In genomic region chr17:72920513-72920912, GRCh38 we compare ENCODE assay signal across 28 cellular contexts.
A peak's percentile ranks its signal among the peaks of the same experiment; 100 is the strongest.
DNase-seq lines count a peak whose midpoint lies in the region; ATAC-seq, FAIRE-seq and TF ChIP-seq lines count a peak whose summit lies in the region.
"Had no signal": no experiment of that assay in that cellular context is flagged by ENCODE, and none has a peak within 500 bp of the region (broad histone marks: within the 10 kb centered on the region; RNA-seq: fewer than 3 reads in every experiment).

No MANE protein-coding gene starts in this region.

- no peak overlapping the region for H2AFZ ChIP-seq in HepG2 (ENCODE audit: low read length)
- H2AFZ ChIP-seq in neural cell (ENCODE audit: low read depth, low read length) = no peak overlapping the region
- H2AFZ ChIP-seq in H9 (ENCODE audit: low read length) = no peak overlapping the region

- no peak overlapping the region for H3T11ph ChIP-seq in H9 (ENCODE audit: low read length)

- no peak overlapping the region for H2BK20ac ChIP-seq in H9 (ENCODE audit: low read depth, low read length, poor library complexity, severe bottlenecking)

- POLR2A ChIA-PET in HepG2 (lab: Yijun Ruan, JAX) = no interaction called here

- CTCF ChIA-PET in HepG2 (lab: Yijun Ruan, JAX; ENCODE audit: low intra/inter-chr PET ratio, low total read pairs) = no interaction called here

- H3K79me2 ChIP-seq in HepG2 (ENCODE audit: insufficient read depth, low read length) (no peaks in the 10 kb centered on the region), neural cell (replicated peaks; ENCODE audit: insufficient read depth, low read length) (no peaks in the 10 kb centered on the region), H9 (ENCODE audit: insufficient read depth, low read length) (no peaks in the 10 kb centered on the region)

- no peak overlapping the region for H4K5ac ChIP-seq in H9 (ENCODE audit: insufficient read length, low read depth, low read length)

- no peak overlapping the region for H3K56ac ChIP-seq in H9 (ENCODE audit: insufficient read length, low read depth, low read length)

- no peak overlapping the region for H3K14ac ChIP-seq in H9 (ENCODE audit: insufficient read depth, low read length)

- H4K8ac ChIP-seq in H9 (replicated peaks; ENCODE audit: insufficient read length, low read depth, low read length) = no peak overlapping the region

- no TSS peak for BruUV-seq in HepG2 (replicated peaks; lab: Mats Ljungman, UMichigan)

- H2BK12ac ChIP-seq in H9 (ENCODE audit: insufficient read length, low read depth, low read length) = no peak overlapping the region

- H3K4me3 Mint-ChIP-seq in H9 = no peak overlapping the region
- H3K4me3 Mint-ChIP-seq: CD14-positive monocyte; CD4-positive, alpha-beta memory T cell; CD4-positive, CD25-positive, alpha-beta regulatory T cell had no signal

- H3K27me3 ChIP-seq in HepG2 (ENCODE audit: control insufficient read depth in 1 of 2, insufficient read depth in 2 of 2, low read length in 2 of 2) = no peaks in the 10 kb centered on the region
- H3K27me3 ChIP-seq in right lobe of liver = no peaks in the 10 kb centered on the region
- H3K27me3 ChIP-seq in neural cell (ENCODE audit: insufficient read depth, low read depth, low read length) = no peaks in the 10 kb centered on the region
- H3K27me3 ChIP-seq in H9 (ENCODE audit: insufficient read depth, low read length) = no peaks in the 10 kb centered on the region
- H3K27me3 ChIP-seq: BE2C, BLaER1 had no signal

- no peak overlapping the region for H3K4ac ChIP-seq in H9 (ENCODE audit: low read depth, low read length)

- H3K4me2 ChIP-seq in HepG2 (ENCODE audit: low read depth, low read length) (no peak overlapping the region), neural cell (ENCODE audit: low read length) (no peak overlapping the region), H9 (ENCODE audit: insufficient read depth, insufficient read length, low read length) (no peak overlapping the region)

- H3F3A ChIP-seq in neural cell (ENCODE audit: insufficient read depth, low read length, poor library complexity, severe bottlenecking) = no peaks in the 10 kb centered on the region

- H3K23ac ChIP-seq in H9 (ENCODE audit: insufficient read length, low read depth, low read length) = no peak overlapping the region

- no peak overlapping the region for H3K27ac Mint-ChIP-seq in H9
- H3K27ac Mint-ChIP-seq: CD4-positive, CD25-positive, alpha-beta regulatory T cell had no signal

- H3K9me3 ChIP-seq in HepG2 (ENCODE audit: low read length) = no peaks in the 10 kb centered on the region
- no peaks in the 10 kb centered on the region for H3K9me3 ChIP-seq in right lobe of liver
- no peaks in the 10 kb centered on the region for H3K9me3 ChIP-seq in neural cell (ENCODE audit: low read length)
- H3K9me3 ChIP-seq in H9 (ENCODE audit: control insufficient read depth, low read depth, low read length) = no peaks in the 10 kb centered on the region
- H3K9me3 ChIP-seq: BE2C, BLaER1 had no signal

- H4K20me1 ChIP-seq in HepG2 (ENCODE audit: insufficient read depth, low read length) = no peaks in the 10 kb centered on the region
- H4K20me1 ChIP-seq in neural cell (ENCODE audit: insufficient read depth) = no peaks in the 10 kb centered on the region
- no peaks in the 10 kb centered on the region for H4K20me1 ChIP-seq in H9 (ENCODE audit: control insufficient read depth, insufficient read depth, insufficient read length)
- H4K20me1 ChIP-seq: BLaER1 had no signal

- no peak for DNase-seq in HepG2 (ENCODE audit: low spot score)
- DNase-seq in right lobe of liver = no peak
- DNase-seq in HTR-8/SVneo (ENCODE audit: insufficient read length, low spot score) = no peak
- DNase-seq in left ventricle myocardium superior = no peak
- DNase-seq in H9 = no peak
- DNase-seq: 8988T; ACHN; BE2C; C1 segment of cervical spinal cord; CD4-positive, alpha-beta memory T cell; CD4-positive, CD25-positive, alpha-beta regulatory T cell; CD8-positive, alpha-beta memory T cell; COR-L47; DMS 273 treated with DMSO at 0.1 percent for 48 hours; DMS153; DMS53; DMS79; DND-41; EL; GDM1 had no signal

- in situ Hi-C loops in HepG2 (cut with HindIII; ENCODE audit: extremely low pct_ligation_motif_present, low pct_unique_long_range_greater_than_20kb) = no loop called here

- no peaks in the 10 kb centered on the region for H3K27me3 Mint-ChIP-seq in H9 (ENCODE audit: low read depth)
- H3K27me3 Mint-ChIP-seq: CD4-positive, alpha-beta memory T cell; CD4-positive, CD25-positive, alpha-beta regulatory T cell; CD8-positive, alpha-beta memory T cell had no signal

- H3K36me3 ChIP-seq in HepG2 (replicated peaks in 1 of 2; ENCODE audit: control insufficient read depth in 1 of 2, insufficient read depth in 2 of 2, low read length in 2 of 2) = no peaks in the 10 kb centered on the region; a peak in 1 of 5 replicates
- H3K36me3 ChIP-seq in right lobe of liver = no peaks in the 10 kb centered on the region
- H3K36me3 ChIP-seq in neural cell (ENCODE audit: insufficient read depth, low read length) = no peaks in the 10 kb centered on the region
- H3K36me3 ChIP-seq: BE2C had no signal

- 94% methylated on average over 2 of the region's 2 CpGs for WGBS in HepG2 (ENCODE audit: low lambda C conversion rate)
- 91% methylated on average over 2 of the region's 2 CpGs for WGBS in right lobe of liver (ENCODE audit: insufficient coverage, low coverage, low lambda C conversion rate, missing lambda C conversion rate)
- 100% methylated on average over 2 of the region's 2 CpGs for WGBS in H9 (ENCODE audit: extremely low coverage, insufficient read length, low lambda C conversion rate)

- TF ChIP-seq RAD21 in HepG2 (CRISPR knock-in tag; IDR thresholded peaks at IDR 0.05) (no peak), neural cell (conservative IDR thresholded peaks at IDR 0.05) (no peak)

- H3K79me1 ChIP-seq in H9 (ENCODE audit: insufficient read depth, low read depth, low read length, poor library complexity, severe bottlenecking) = no peaks in the 10 kb centered on the region

- H3K23me2 ChIP-seq in H9 (ENCODE audit: insufficient read length, low read depth, low read length, poor library complexity, severe bottlenecking) = no peaks in the 10 kb centered on the region

- H3K27ac ChIP-seq in HepG2 (ENCODE audit: extremely low read length, insufficient read depth, low read length) (no peak overlapping the region), right lobe of liver (no peak overlapping the region), neural cell (ENCODE audit: low read length) (peak overlapping the region; percentile 72), H9 (ENCODE audit: insufficient read length, low read depth, low read length) (no peak overlapping the region)

- no peaks in the 10 kb centered on the region for H3K36me3 Mint-ChIP-seq in H9 (ENCODE audit: insufficient read depth in 1 of 3, low read depth in 3 of 3)

- H3K9ac ChIP-seq in HepG2 (ENCODE audit: insufficient read depth, low read depth, low read length) (no peak overlapping the region), neural cell (ENCODE audit: low read length) (no peak overlapping the region), H9 (ENCODE audit: extremely low read depth, insufficient read length, low read length) (no peak overlapping the region)

- H3K9me3 Mint-ChIP-seq in H9 = no peaks in the 10 kb centered on the region
- H3K9me3 Mint-ChIP-seq: CD4-positive, CD25-positive, alpha-beta regulatory T cell; CD8-positive, alpha-beta memory T cell had no signal

- H2AK5ac ChIP-seq in H9 (ENCODE audit: insufficient read length, low read length) = no peak overlapping the region

- no peaks in the 10 kb centered on the region for H3K4me1 Mint-ChIP-seq in H9
- H3K4me1 Mint-ChIP-seq: CD8-positive, alpha-beta memory T cell had no signal

- no peaks in the 10 kb centered on the region for H3K4me1 ChIP-seq in HepG2 (ENCODE audit: insufficient read depth, low read length)
- no peaks in the 10 kb centered on the region for H3K4me1 ChIP-seq in right lobe of liver
- H3K4me1 ChIP-seq in H9 (ENCODE audit: insufficient read depth, low read length) = no peaks in the 10 kb centered on the region

- TF ChIP-seq EP300 in HepG2 (IDR thresholded peaks at IDR 0.05; ENCODE audit: low read depth in 2 of 2, low read length in 2 of 2) (no peak), HepG2 (CRISPR knock-in tag; IDR thresholded peaks at IDR 0.05; ENCODE audit: borderline replicate concordance) (no peak), neural cell (conservative IDR thresholded peaks at IDR 0.05; ENCODE audit: poor library complexity, severe bottlenecking) (no peak)

- no peak overlapping the region for H4K91ac ChIP-seq in H9 (ENCODE audit: insufficient read length, low read depth, low read length)

- H3K4me3 ChIP-seq in HepG2 (replicated peaks in 1 of 3; ENCODE audit: insufficient read depth in 1 of 3, low read depth in 2 of 3, low read length in 3 of 3) (no peak overlapping the region), right lobe of liver (no peak overlapping the region), neural cell (ENCODE audit: low read length) (no peak overlapping the region)
- H3K4me3 ChIP-seq: BLaER1, GM12878 had no signal

- H2BK120ac ChIP-seq in H9 (ENCODE audit: low read depth, low read length, poor library complexity, severe bottlenecking) = no peak overlapping the region

- TF ChIP-seq POLR2A in HepG2 (IDR thresholded peaks at IDR 0.05; ENCODE audit: insufficient read depth in 1 of 2, low read depth in 2 of 2, low read length in 2 of 2) (no peak), right lobe of liver (IDR thresholded peaks at IDR 0.05) (no peak)

- no peaks in the 10 kb centered on the region for H3K9me2 ChIP-seq in neural cell (ENCODE audit: insufficient read depth, low read length)

- ATAC-seq in HepG2 (no peak), right lobe of liver (no peak), left ventricle myocardium superior (no peak), GM19351 (IDR thresholded peaks at IDR 0.05; ENCODE audit: unreplicated experiment) (no peak)
- ATAC-seq: GM12878 had no signal

- no peak overlapping the region for H3K18ac ChIP-seq in H9 (ENCODE audit: insufficient read length, low read depth, low read length)

- no peak for TF ChIP-seq CTCF in HepG2 (CRISPR knock-in tag; IDR thresholded peaks at IDR 0.05)
- TF ChIP-seq CTCF in right lobe of liver (IDR thresholded peaks at IDR 0.05) = no peak
- TF ChIP-seq CTCF in neural cell (IDR thresholded peaks at IDR 0.05; ENCODE audit: poor library complexity, severe bottlenecking) = no peak
- TF ChIP-seq CTCF in H9 (conservative IDR thresholded peaks at IDR 0.05) = no peak

- FAIRE-seq in HepG2 (lab: Jason Lieb, UNC) (no peak), HTR-8/SVneo (lab: Jason Lieb, UNC) (peak; percentile 38)
- FAIRE-seq: A204.1, GM12878, GM12892, GM18507 had no signal

- H2BK15ac ChIP-seq in H9 (ENCODE audit: low read depth, low read length) = no peak overlapping the region

- no peak overlapping the region for H2BK5ac ChIP-seq in H9 (ENCODE audit: insufficient read length, low read length)

- intact Hi-C loops in HepG2 (cut with micrococcal nuclease; ENCODE audit: unreplicated experiment) = no loop called here
- intact Hi-C loops in right lobe of liver (cut with DNase I) = no loop called here
- intact Hi-C loops in left ventricle myocardium superior (cut with micrococcal nuclease) = no loop called here

TF ChIP-seq in neural cell, 6 proteins besides CTCF, POLR2A, EP300 and RAD21 (continues in another document):
- TF ChIP-seq MXI1 (conservative IDR thresholded peaks at IDR 0.05; ENCODE audit: poor library complexity, severe bottlenecking) (no peak), POLR2AphosphoS5 (IDR thresholded peaks at IDR 0.05) (no peak), TAF1 (IDR thresholded peaks at IDR 0.05; ENCODE audit: low read depth) (no peak), EZH2 (IDR thresholded peaks at IDR 0.05; ENCODE audit: borderline replicate concordance, insufficient read depth, low read length, poor library complexity, severe bottlenecking) (no peak)
